12 cellular contexts compared by ENCODE assay signal in the genomic region with DNA sequence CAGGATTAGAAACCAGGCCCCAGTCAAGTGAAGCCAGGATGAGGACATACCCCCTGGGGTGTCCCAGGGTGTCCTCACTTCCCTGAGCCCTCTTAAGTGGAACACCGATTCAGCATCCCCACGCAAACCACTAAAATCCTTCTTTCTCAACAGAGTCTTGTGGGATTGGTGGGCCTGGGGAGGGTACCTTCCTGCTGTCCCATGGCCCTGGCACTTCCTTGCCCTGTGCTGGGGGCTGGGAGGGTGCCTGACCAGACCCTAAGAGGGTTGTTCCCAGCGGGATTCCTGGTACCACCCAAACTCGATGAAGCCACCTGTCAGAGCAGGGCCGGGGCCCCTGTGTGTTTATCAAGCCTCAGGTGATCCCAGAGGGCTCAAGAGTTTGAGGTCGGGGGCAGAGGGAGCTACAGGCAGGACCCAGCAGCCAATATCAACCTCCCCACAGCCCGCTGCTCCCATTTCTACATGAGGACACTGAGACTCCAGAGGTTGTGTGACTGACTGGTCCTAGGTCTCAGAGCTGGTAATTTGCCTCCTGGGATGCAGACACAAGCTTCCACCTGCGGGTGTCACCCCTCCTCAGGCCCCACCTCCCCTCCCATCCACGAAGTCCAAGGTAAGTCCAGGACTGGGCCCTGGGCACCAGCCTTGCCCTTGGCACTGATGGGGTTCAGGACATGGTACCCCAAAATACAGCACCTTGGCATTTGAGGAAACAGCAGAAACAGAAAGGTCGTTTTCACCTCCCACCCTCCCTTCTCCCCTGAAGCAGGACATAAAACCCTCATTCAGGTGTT. TPM values are rescaled to one million over a fixed set of nuclear protein-coding genes. Genes with fewer than 3 reads are reported as not detected.
DNase-seq lines count a peak whose midpoint lies in the region; ATAC-seq and TF ChIP-seq lines count a peak whose summit lies in the region.
"Had no signal": no experiment of that assay in that cellular context is flagged by ENCODE, and none has a peak within 500 bp of the region (broad histone marks: within the 10 kb centered on the region; RNA-seq: fewer than 3 reads in every experiment).

No MANE protein-coding gene starts in this region.

- no peak overlapping the region for H3K27ac ChIP-seq in RWPE2 (ENCODE audit: poor library complexity, severe bottlenecking)
- H3K27ac ChIP-seq: vagina had no signal

- H3K36me3 Mint-ChIP-seq in Caco-2 (ENCODE audit: insufficient read depth, unreplicated experiment), result no peaks in the 10 kb centered on the region
- H3K36me3 Mint-ChIP-seq in activated T-helper 2 cell treated with anti-CD3 and anti-CD28 coated beads, Interferon-gamma antibody, Interleukin-2, Interleukin-4, amounts not matched to agents 10 μg/mL and 5 μg/mL and 100 μg/mL, durations not matched to agents 14 hours and 24 hours and 36 hours (ENCODE audit: low read depth), result no peaks in the 10 kb centered on the region

- POLR2A ChIA-PET in Caco-2 (lab: Charles Lee), result no interaction called here

- CTCF ChIA-PET in Caco-2 (lab: Charles Lee), result interaction anchor here (0.6 to 2.8 kb wide), 5 partner anchors 13 to 393 kb away, joined by 4 to 18 read pairs (median 5); no protein-coding TSS in a partner anchor

- BruUV-seq in Caco-2 (replicated peaks; lab: Mats Ljungman, UMichigan), result no TSS peak

- H3K9me3 Mint-ChIP-seq in Caco-2 (ENCODE audit: unreplicated experiment), result no peaks in the 10 kb centered on the region
- no peaks in the 10 kb centered on the region for H3K9me3 Mint-ChIP-seq in activated T-helper 2 cell treated with anti-CD3 and anti-CD28 coated beads, Interferon-gamma antibody, Interleukin-2, Interleukin-4, amounts not matched to agents 10 μg/mL and 5 μg/mL and 100 μg/mL, durations not matched to agents 14 hours and 24 hours and 36 hours

- peak; percentile 18 for DNase-seq in AG08396 (ENCODE audit: low spot score)
- peak; percentile 47 for DNase-seq in Caco-2
- DNase-seq in RWPE2 (ENCODE audit: low spot score), result peak; percentile 49
- DNase-seq in kidney epithelial cell (ENCODE audit: low read depth), result no peak
- DNase-seq in NCI-H128 (lab: John Stamatoyannopoulos, UW; ENCODE audit: unreplicated experiment), result no peak
- DNase-seq in activated T-helper 2 cell treated with anti-CD3 and anti-CD28 coated beads, Interferon-gamma antibody, Interleukin-2, Interleukin-4, amounts not matched to agents 10 μg/mL and 5 μg/mL and 100 μg/mL, durations not matched to agents 14 hours and 24 hours and 36 hours (ENCODE audit: low spot score), result no peak
- DNase-seq in HT-29 (ENCODE audit: low spot score), result no peak
- DNase-seq: activated CD4-positive, alpha-beta T cell treated with anti-CD3 and anti-CD28 coated beads, Interleukin-2, amount 50 U/mL, for 4 hours; hypothalamus; NCI-H82 had no signal

- no peak overlapping the region for H3K4me3 Mint-ChIP-seq in Caco-2 (ENCODE audit: unreplicated experiment)
- no peak overlapping the region for H3K4me3 Mint-ChIP-seq in activated T-helper 2 cell treated with anti-CD3 and anti-CD28 coated beads, Interferon-gamma antibody, Interleukin-2, Interleukin-4, amounts not matched to agents 10 μg/mL and 5 μg/mL and 100 μg/mL, durations not matched to agents 14 hours and 24 hours and 36 hours (ENCODE audit: low read depth)

- ATAC-seq in RWPE2 (ENCODE audit: low read depth) (peak; percentile 23; the same call in 1 of the 3 replicates), HG02981 (IDR thresholded peaks at IDR 0.05; ENCODE audit: unreplicated experiment) (no peak)

- H3K4me3 ChIP-seq in Caco-2 (ENCODE audit: low read depth, low read length) (no peak overlapping the region), RWPE2 (ENCODE audit: severe bottlenecking) (no peak overlapping the region), kidney epithelial cell (ENCODE audit: low read depth, low read length) (no peak overlapping the region)
- H3K4me3 ChIP-seq: vagina had no signal

- H3K36me3 ChIP-seq in Caco-2 (ENCODE audit: control insufficient read depth, insufficient read depth, low read length) (no peaks in the 10 kb centered on the region), RWPE2 (ENCODE audit: low read depth) (no peaks in the 10 kb centered on the region), kidney epithelial cell (ENCODE audit: control insufficient read depth, insufficient read depth, low read length) (no peaks in the 10 kb centered on the region)
- H3K36me3 ChIP-seq: vagina had no signal

- peaks cover 4% of the 10 kb centered on the region for H3K27me3 Mint-ChIP-seq in Caco-2 (ENCODE audit: insufficient read depth, unreplicated experiment)
- H3K27me3 Mint-ChIP-seq in activated T-helper 2 cell treated with anti-CD3 and anti-CD28 coated beads, Interferon-gamma antibody, Interleukin-2, Interleukin-4, amounts not matched to agents 10 μg/mL and 5 μg/mL and 100 μg/mL, durations not matched to agents 14 hours and 24 hours and 36 hours (ENCODE audit: low read depth), result peaks cover 7% of the 10 kb centered on the region

- H3K9me3 ChIP-seq in Caco-2 (no peaks in the 10 kb centered on the region), RWPE2 (ENCODE audit: severe bottlenecking) (no peaks in the 10 kb centered on the region)
- H3K9me3 ChIP-seq: vagina had no signal

- peaks cover 11% of the 10 kb centered on the region for H3K4me1 ChIP-seq in Caco-2
- no peaks in the 10 kb centered on the region for H3K4me1 ChIP-seq in RWPE2 (ENCODE audit: insufficient read depth, poor library complexity, severe bottlenecking)

- no peaks in the 10 kb centered on the region for H3K4me1 Mint-ChIP-seq in Caco-2 (ENCODE audit: low read depth, unreplicated experiment)
- no peaks in the 10 kb centered on the region for H3K4me1 Mint-ChIP-seq in activated T-helper 2 cell treated with anti-CD3 and anti-CD28 coated beads, Interferon-gamma antibody, Interleukin-2, Interleukin-4, amounts not matched to agents 10 μg/mL and 5 μg/mL and 100 μg/mL, durations not matched to agents 14 hours and 24 hours and 36 hours (ENCODE audit: low read depth)

- no peaks in the 10 kb centered on the region for H3K27me3 ChIP-seq in Caco-2 (replicated peaks; ENCODE audit: control insufficient read depth, insufficient read depth, low read length)
- H3K27me3 ChIP-seq in RWPE2 (ENCODE audit: insufficient read depth, poor library complexity, severe bottlenecking), result no peaks in the 10 kb centered on the region
- H3K27me3 ChIP-seq in kidney epithelial cell (ENCODE audit: control insufficient read depth, insufficient read depth, low read length), result peaks cover 4% of the 10 kb centered on the region
- H3K27me3 ChIP-seq: vagina had no signal

- peak in 1 of 2 experiments; percentile 34 for TF ChIP-seq CTCF in Caco-2 (IDR thresholded peaks at IDR 0.05; ENCODE audit: insufficient read depth in 1 of 2, low read depth in 1 of 2, low read length in 1 of 2, severe bottlenecking in 1 of 2, unreplicated experiment in 1 of 2)
- peak; percentile 37 for TF ChIP-seq CTCF in RWPE2 (IDR thresholded peaks at IDR 0.05; ENCODE audit: poor library complexity, severe bottlenecking)
- peak; percentile 11 for TF ChIP-seq CTCF in kidney epithelial cell (IDR thresholded peaks at IDR 0.05; ENCODE audit: insufficient read depth, low read length, poor library complexity, severe bottlenecking)

- no peak overlapping the region for H3K27ac Mint-ChIP-seq in Caco-2 (ENCODE audit: unreplicated experiment)
- H3K27ac Mint-ChIP-seq in activated T-helper 2 cell treated with anti-CD3 and anti-CD28 coated beads, Interferon-gamma antibody, Interleukin-2, Interleukin-4, amounts not matched to agents 10 μg/mL and 5 μg/mL and 100 μg/mL, durations not matched to agents 14 hours and 24 hours and 36 hours, result no peak overlapping the region

- intact Hi-C loops in Caco-2 (cut with micrococcal nuclease; ENCODE audit: unreplicated experiment), result loop anchor here (5.0 kb wide), 1 partner anchor 110 kb away; no protein-coding TSS in a partner anchor
- intact Hi-C loops in activated T-helper 2 cell treated with anti-CD3 and anti-CD28 coated beads, Interferon-gamma antibody, Interleukin-2, Interleukin-4, amounts not matched to agents 10 μg/mL and 5 μg/mL and 100 μg/mL, durations not matched to agents 14 hours and 24 hours and 36 hours (cut with micrococcal nuclease), result no loop called here

RNA-seq across cellular contexts. Expression of a gene that starts 31.4 kb away (rescaled TPM):
- 312 and 316 TPM in 2 replicates for total RNA-seq in Caco-2 (2022)
- total RNA-seq in kidney epithelial cell, result 56.1 and 64.8 TPM in 2 replicates
- total RNA-seq in activated T-helper 2 cell treated with anti-CD3 and anti-CD28 coated beads, Interferon-gamma antibody, Interleukin-2, Interleukin-4, amounts not matched to agents 10 μg/mL and 5 μg/mL and 100 μg/mL, durations not matched to agents 14 hours and 24 hours and 36 hours, result 42.6 and 45.8 TPM in 2 replicates
- 26.5 and 28.9 TPM in 2 replicates for total RNA-seq in HT-29 (2014; rRNA removed; shearing (Covaris generic))

Comparison
In these comparisons a context has a peak if more than half of its experiments do, and no peak if none do; other contexts are left out.
1. DNase-seq: peak in AG08396 (single experiment), Caco-2 (2 of 2) and RWPE2 (single experiment); none in kidney epithelial cell (single experiment), NCI-H128 (single experiment), activated T-helper 2 cell treated with anti-CD3 and anti-CD28 coated beads, Interferon-gamma antibody, Interleukin-2, Interleukin-4, amounts not matched to agents 10 μg/mL and 5 μg/mL and 100 μg/mL, durations not matched to agents 14 hours and 24 hours and 36 hours (single experiment) and HT-29 (single experiment).